In genomic region chr1:11478571-11479374, GRCh38 we compare ENCODE assay signal across 8 cellular contexts.
DNase-seq lines count a peak whose midpoint lies in the region; ATAC-seq and TF ChIP-seq lines count a peak whose summit lies in the region.

DISP3 (plus strand) TSS chr1:11479155; CDS start chr1:11500993, 21,838 bp downstream.

- no peaks in the 10 kb centered on the region for H3K4me1 ChIP-seq in ACC112 (ENCODE audit: control insufficient read depth, insufficient read depth, low read length, unreplicated experiment)

- H2AFZ ChIP-seq in ACC112 (ENCODE audit: low read length, unreplicated experiment), result no peak within 1 kb of the TSS

- no peaks in the 10 kb centered on the region for H3K79me2 ChIP-seq in ACC112 (ENCODE audit: control insufficient read depth, insufficient read depth, low read length, unreplicated experiment)

- H3K27ac ChIP-seq in ACC112 (ENCODE audit: low read depth, low read length), result no peak within 1 kb of the TSS

- ATAC-seq in HG03196 (IDR thresholded peaks at IDR 0.05; ENCODE audit: unreplicated experiment), result peak; percentile 61

- peaks cover 92% of the 10 kb centered on the region for H3K27me3 ChIP-seq in ACC112 (ENCODE audit: insufficient read depth, low read length)

- peak within 1 kb of the TSS; percentile 73 for H3K4me3 ChIP-seq in ACC112 (ENCODE audit: low read depth, low read length)

- peak; percentile 100 for DNase-seq in NCI-H510A treated with DMSO at 0.1 percent for 48 hours (lab: John Stamatoyannopoulos, UW)
- peak; percentile 79 to 83 for DNase-seq in activated CD4-positive, alpha-beta T cell treated with anti-CD3 and anti-CD28 coated beads, Interleukin-2, amount 50 U/mL, for 48 hours
- peak; percentile 94 for DNase-seq in ecto neural progenitor cell (ENCODE audit: low spot score)
- DNase-seq in medulla oblongata (ENCODE audit: extremely low spot score), result peak; percentile 85
- DNase-seq in stimulated activated CD8-positive, alpha-beta memory T cell treated with anti-CD3 and anti-CD28 coated beads, Interleukin-15, amount 100 ng/mL, for 24 hours (ENCODE audit: low read depth), result peak; percentile 52

- no peaks in the 10 kb centered on the region for H3K36me3 ChIP-seq in ACC112 (ENCODE audit: insufficient read depth, low read length)

- TF ChIP-seq POLR2A in GM18526 (IDR thresholded peaks at IDR 0.05; ENCODE audit: extremely low read depth, insufficient read length), result peak; percentile 21
